Comparison of ENCODE assay signal across 12 cellular contexts in genomic region chr2:120448961-120449421, GRCh38.
"Had no signal": no experiment of that assay in that cellular context is flagged by ENCODE, and none has a peak within 500 bp of the region (broad histone marks: within the 10 kb centered on the region; RNA-seq: fewer than 3 reads in every experiment).

No MANE protein-coding gene starts in this region.

- H3K27ac ChIP-seq: adrenal gland, heart left ventricle had no signal

- H3K4me3 ChIP-seq: adrenal gland, heart left ventricle had no signal

- DNase-seq: activated CD4-positive, alpha-beta T cell treated with anti-CD3 and anti-CD28 coated beads, Interleukin-2, amount 50 U/mL, for 1 hour; activated naive CD4-positive, alpha-beta T cell treated with anti-CD3 and anti-CD28 coated beads, Interleukin-2, amount 50 U/mL, for 16 hours; activated T-cell treated with anti-CD3 and anti-CD28 coated beads for 4 hours; central memory CD4-positive, alpha-beta T cell; cortex of kidney; effector CD8-positive, alpha-beta T cell; heart left ventricle; islet precursor cell; small intestine; T-helper 17 cell; trophoblast cell had no signal

- H3K27me3 ChIP-seq: adrenal gland had no signal

- H3K4me1 ChIP-seq: adrenal gland, heart left ventricle had no signal

- H3K9me3 ChIP-seq: adrenal gland, heart left ventricle had no signal

- H3K36me3 ChIP-seq: adrenal gland, heart left ventricle had no signal
